ENCODE assay signal across 16 cellular contexts in genomic region chr7:151020231-151020630, GRCh38. TPM values are rescaled to one million over a fixed set of nuclear protein-coding genes. Genes with fewer than 3 reads are reported as not detected.
DNase-seq lines count a peak whose midpoint lies in the region; ATAC-seq and TF ChIP-seq lines count a peak whose summit lies in the region.
"Had no signal": no experiment of that assay in that cellular context is flagged by ENCODE, and none has a peak within 500 bp of the region (broad histone marks: within the 10 kb centered on the region; RNA-seq: fewer than 3 reads in every experiment).

No MANE protein-coding gene starts in this region.

- H3K4me1 Mint-ChIP-seq in GM23338 (peaks cover 25% of the 10 kb centered on the region), nephron (peaks cover 28% of the 10 kb centered on the region), HFFc6 (ENCODE audit: low read depth) (peaks cover 19% of the 10 kb centered on the region)
- H3K4me1 Mint-ChIP-seq in activated T-helper 17 cell treated with anti-CD3 and anti-CD28 coated beads, Interleukin-2, amount 50 U/mL, for 72 hours, result peaks cover 27% of the 10 kb centered on the region

- peaks cover 5% of the 10 kb centered on the region; the same call in 1 of the 2 replicates for H3F3A ChIP-seq in GM23338 (replicated peaks; ENCODE audit: low read depth)

- peaks cover 4% of the 10 kb centered on the region; the same call in 2 of the 3 replicates for H3K9me3 Mint-ChIP-seq in GM23338
- no peaks in the 10 kb centered on the region for H3K9me3 Mint-ChIP-seq in activated T-helper 17 cell treated with anti-CD3 and anti-CD28 coated beads, Interleukin-2, amount 50 U/mL, for 72 hours
- no peaks in the 10 kb centered on the region for H3K9me3 Mint-ChIP-seq in nephron
- no peaks in the 10 kb centered on the region for H3K9me3 Mint-ChIP-seq in HFFc6
- H3K9me3 Mint-ChIP-seq: natural killer cell had no signal

- H3K27ac Mint-ChIP-seq in GM23338 (no peak overlapping the region), nephron (peak overlapping the region; percentile 25 to 76 (median 63)), HFFc6 (no peak overlapping the region)
- no peak overlapping the region for H3K27ac Mint-ChIP-seq in activated T-helper 17 cell treated with anti-CD3 and anti-CD28 coated beads, Interleukin-2, amount 50 U/mL, for 72 hours

- no peaks in the 10 kb centered on the region for H3K9me2 ChIP-seq in GM23338 (ENCODE audit: insufficient read depth)

- no peak overlapping the region for H3K4me2 ChIP-seq in GM23338

- H3K27me3 Mint-ChIP-seq in GM23338 (ENCODE audit: insufficient read depth, low read depth, poor library complexity) (peaks cover 46% of the 10 kb centered on the region), nephron (ENCODE audit: low read depth) (peaks cover 58% of the 10 kb centered on the region), HFFc6 (ENCODE audit: insufficient read depth) (peaks cover 38% of the 10 kb centered on the region)
- H3K27me3 Mint-ChIP-seq in activated T-helper 17 cell treated with anti-CD3 and anti-CD28 coated beads, Interleukin-2, amount 50 U/mL, for 72 hours, result peaks cover 4% of the 10 kb centered on the region

- peak overlapping the region; percentile 10; the same call in 1 of the 3 replicates for H3K4me3 Mint-ChIP-seq in GM23338
- peak overlapping the region; percentile 28 for H3K4me3 Mint-ChIP-seq in activated T-helper 17 cell treated with anti-CD3 and anti-CD28 coated beads, Interleukin-2, amount 50 U/mL, for 72 hours
- peak overlapping the region; percentile 37 to 62 (median 40) for H3K4me3 Mint-ChIP-seq in nephron
- H3K4me3 Mint-ChIP-seq in HFFc6, result no peak overlapping the region

- no peak overlapping the region for H3K27ac ChIP-seq in GM23338 (ENCODE audit: low read depth)

- peaks cover 52% of the 10 kb centered on the region for H3K27me3 ChIP-seq in GM23338 (ENCODE audit: insufficient read depth)

- DNase-seq in GM23338 (ENCODE audit: low spot score) (no peak), NCI-H774 (lab: John Stamatoyannopoulos, UW) (no peak), HFFc6 (no peak), GM13977 (ENCODE audit: low spot score) (no peak)
- DNase-seq: activated CD8-positive, alpha-beta T cell treated with anti-CD3 and anti-CD28 coated beads, Interleukin-2, amount 10 ng/mL, durations not matched to agents 7 days and 5 days; activated effector memory CD4-positive, alpha-beta T cell treated with Interleukin-2 at 50 U/mL for 16 hours; anterior cingulate cortex; DMS 273 treated with DMSO at 0.1 percent for 48 hours; foreskin melanocyte; MV-4-11; natural killer cell; NCI-H2081; NCI-H526; stimulated activated CD4-positive, alpha-beta T cell treated with anti-CD3 and anti-CD28 coated beads, Interleukin-15, amount 100 ng/mL, for 24 hours had no signal

- H3K79me2 ChIP-seq in GM23338 (replicated peaks; ENCODE audit: insufficient read depth), result no peaks in the 10 kb centered on the region

- H4K20me1 ChIP-seq in GM23338 (replicated peaks; ENCODE audit: insufficient read depth), result no peaks in the 10 kb centered on the region

- peak; percentile 14 for ATAC-seq in GM23338
- no peak for ATAC-seq in activated T-helper 17 cell treated with anti-CD3 and anti-CD28 coated beads, Interleukin-2, amount 50 U/mL, for 72 hours (replicated peaks)
- ATAC-seq: activated CD8-positive, alpha-beta T cell treated with anti-CD3 and anti-CD28 coated beads, Interleukin-2, amount 10 ng/mL, durations not matched to agents 7 days and 5 days; natural killer cell had no signal

- H3K36me3 Mint-ChIP-seq in GM23338 (ENCODE audit: low read depth), result peaks cover 6% of the 10 kb centered on the region
- H3K36me3 Mint-ChIP-seq in activated T-helper 17 cell treated with anti-CD3 and anti-CD28 coated beads, Interleukin-2, amount 50 U/mL, for 72 hours (ENCODE audit: low read depth), result peaks cover 17% of the 10 kb centered on the region
- no peaks in the 10 kb centered on the region for H3K36me3 Mint-ChIP-seq in nephron (ENCODE audit: low read depth)
- no peaks in the 10 kb centered on the region for H3K36me3 Mint-ChIP-seq in HFFc6 (ENCODE audit: low read depth)
- H3K36me3 Mint-ChIP-seq: natural killer cell had no signal

- in situ Hi-C loops in GM13977 (cut with MboI; ENCODE audit: low pct_unique_long_range_greater_than_20kb, low sequenced_read_pairs, unreplicated experiment), result no loop called here

- H3K4me3 ChIP-seq in GM23338, result no peak overlapping the region

- TF ChIP-seq CTCF in GM23338 (conservative IDR thresholded peaks at IDR 0.05; ENCODE audit: low read depth in 2 of 2) (no peak), nephron (IDR thresholded peaks at IDR 0.05; ENCODE audit: unreplicated experiment in 3 of 3) (no peak), HFFc6 (IDR thresholded peaks at IDR 0.05) (no peak), GM13977 (IDR thresholded peaks at IDR 0.05; ENCODE audit: extremely low read depth, insufficient read depth, missing control alignments) (no peak)

- no peaks in the 10 kb centered on the region; the same call in 1 of the 2 replicates for H3K36me3 ChIP-seq in GM23338 (ENCODE audit: insufficient read depth)

- peaks cover 7% of the 10 kb centered on the region; the same call in 1 of the 2 replicates for H3K4me1 ChIP-seq in GM23338 (ENCODE audit: insufficient read depth)

- no peak overlapping the region for H2AFZ ChIP-seq in GM23338

TF ChIP-seq in GM23338, 12 proteins besides CTCF, POLR2A, EP300 and RAD21 (continues in another document):
- TF ChIP-seq JUNB (IDR thresholded peaks at IDR 0.05; ENCODE audit: unreplicated experiment) (no peak), ZNF331 (CRISPR knock-in tag; IDR thresholded peaks at IDR 0.05; ENCODE audit: low read depth) (no peak), ZNF114 (CRISPR knock-in tag; IDR thresholded peaks at IDR 0.05) (no peak)

RNA-seq across cellular contexts. Expression of gene ATG9B, which starts 4.1 kb away (rescaled TPM):
- total RNA-seq in GM23338 (2014; rRNA removed; shearing (Covaris generic)), result 1.2 and 2.2 TPM in 2 replicates
- 3.2 and 3.4 TPM in 2 replicates for polyA plus RNA-seq in GM23338 (2016; fragmentation: Nextera tagmentation; extraction: Ambion mirVana)
- 10 to 100 TPM in 1 of 2 donors, 1 to 10 TPM in 1; 2.9 to 18.2 TPM for total RNA-seq in activated T-helper 17 cell treated with anti-CD3 and anti-CD28 coated beads, Interleukin-2, amount 50 U/mL, for 72 hours
- total RNA-seq in HFFc6 (2021; fragmentation: NEBNext Ultra II Directional; extraction: Animal tissue kit (Norgen Biotek cat#: 25700)), result under 1 TPM; 0.11 to 0.94 (median 0.18) TPM

RNA-seq across cellular contexts. Expression of gene ABCB8, which starts 8.0 kb away (rescaled TPM):
- total RNA-seq in GM23338 (2014; rRNA removed; shearing (Covaris generic)), result 27.1 and 41.1 TPM in 2 replicates
- 11.4 and 13.1 TPM in 2 replicates for polyA plus RNA-seq in GM23338 (2016; fragmentation: Nextera tagmentation; extraction: Ambion mirVana)
- 10 to 100 TPM; 36.4 to 52.0 TPM for total RNA-seq in activated T-helper 17 cell treated with anti-CD3 and anti-CD28 coated beads, Interleukin-2, amount 50 U/mL, for 72 hours
- 10 to 100 TPM; 31.9 to 36.3 (median 33.2) TPM for total RNA-seq in HFFc6 (2021; fragmentation: NEBNext Ultra II Directional; extraction: Animal tissue kit (Norgen Biotek cat#: 25700))

RNA-seq across cellular contexts. Expression of gene ASIC3, which starts 28.1 kb away (rescaled TPM):
- 0.54 and 0.90 TPM in 2 replicates for total RNA-seq in GM23338 (2014; rRNA removed; shearing (Covaris generic))
- 0.87 and 1.4 TPM in 2 replicates for polyA plus RNA-seq in GM23338 (2016; fragmentation: Nextera tagmentation; extraction: Ambion mirVana)
- total RNA-seq in activated T-helper 17 cell treated with anti-CD3 and anti-CD28 coated beads, Interleukin-2, amount 50 U/mL, for 72 hours, result 1 to 10 TPM; 9.0 to 9.7 TPM
- under 1 TPM; 0.09 to 0.76 (median 0.31) TPM for total RNA-seq in HFFc6 (2021; fragmentation: NEBNext Ultra II Directional; extraction: Animal tissue kit (Norgen Biotek cat#: 25700))

RNA-seq across cellular contexts. Expression of gene NOS3, which starts 29.4 kb away (rescaled TPM):
- total RNA-seq in GM23338 (2014; rRNA removed; shearing (Covaris generic)), result 6.1 and 13.3 TPM in 2 replicates
- 2.6 and 3.1 TPM in 2 replicates for polyA plus RNA-seq in GM23338 (2016; fragmentation: Nextera tagmentation; extraction: Ambion mirVana)
- 10 to 100 TPM in 1 of 2 donors, 1 to 10 TPM in 1; 8.0 to 12.1 TPM for total RNA-seq in activated T-helper 17 cell treated with anti-CD3 and anti-CD28 coated beads, Interleukin-2, amount 50 U/mL, for 72 hours
- total RNA-seq in HFFc6 (2021; fragmentation: NEBNext Ultra II Directional; extraction: Animal tissue kit (Norgen Biotek cat#: 25700)), result 1 to 10 TPM in 4 of 6 experiments, under 1 TPM in 2; 0.55 to 3.0 (median 2.0) TPM

RNA-seq across cellular contexts. Expression of gene CDK5, which starts 37.5 kb away (rescaled TPM):
- 17.4 and 19.8 TPM in 2 replicates for total RNA-seq in GM23338 (2014; rRNA removed; shearing (Covaris generic))
- polyA plus RNA-seq in GM23338 (2016; fragmentation: Nextera tagmentation; extraction: Ambion mirVana), result 27.1 TPM in 2 replicates
- total RNA-seq in activated T-helper 17 cell treated with anti-CD3 and anti-CD28 coated beads, Interleukin-2, amount 50 U/mL, for 72 hours, result 10 to 100 TPM in 1 of 2 donors, 1 to 10 TPM in 1; 9.0 to 23.4 TPM
- total RNA-seq in HFFc6 (2021; fragmentation: NEBNext Ultra II Directional; extraction: Animal tissue kit (Norgen Biotek cat#: 25700)), result 10 to 100 TPM; 31.3 to 37.3 (median 33.4) TPM

Comparison
In these comparisons a context has a peak if more than half of its experiments do, and no peak if none do; other contexts are left out.
1. H3K27ac Mint-ChIP-seq: peak in nephron (3 of 3); none in GM23338 (single experiment), activated T-helper 17 cell treated with anti-CD3 and anti-CD28 coated beads, Interleukin-2, amount 50 U/mL, for 72 hours (single experiment) and HFFc6 (single experiment).